In the genomic region with DNA sequence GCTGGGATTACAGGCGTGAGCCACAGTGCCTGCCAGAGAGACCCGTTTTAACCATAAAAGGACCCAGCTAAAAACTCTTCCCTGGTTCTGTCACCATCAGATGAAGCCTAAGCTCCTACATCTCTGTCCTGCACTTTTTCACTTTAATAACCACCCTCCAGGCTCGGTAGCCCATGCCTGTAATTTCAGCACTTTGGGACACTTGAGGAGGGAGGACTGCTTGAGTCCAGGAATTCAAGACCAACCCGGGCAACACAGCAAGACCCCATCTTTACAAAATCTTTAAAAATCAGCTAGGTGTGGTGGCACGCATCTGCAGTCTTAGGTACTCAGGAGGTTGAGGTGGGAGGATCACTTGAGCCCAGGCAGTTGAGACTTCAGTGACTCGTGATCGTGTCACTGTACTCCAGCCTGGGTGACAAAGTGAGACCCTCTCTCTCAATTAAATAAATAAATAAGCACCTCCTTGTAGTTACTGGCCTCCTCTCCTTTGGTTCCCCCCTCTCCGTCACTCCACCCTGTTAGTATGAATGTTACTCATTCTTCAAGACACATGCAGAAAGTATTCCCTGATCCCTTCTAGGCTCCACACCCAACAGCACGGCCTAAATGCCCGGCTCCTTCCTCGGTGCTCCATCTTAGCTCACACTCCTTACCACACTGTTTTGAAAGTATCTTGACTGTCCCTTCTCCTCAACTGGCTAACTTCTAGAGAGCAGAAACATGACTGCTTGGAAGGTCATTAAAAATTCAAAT, we compare ENCODE assay signal across 8 cellular contexts. TPM values are rescaled to one million over a fixed set of nuclear protein-coding genes. Genes with fewer than 3 reads are reported as not detected.
DNase-seq lines count a peak whose midpoint lies in the region; ATAC-seq, FAIRE-seq and TF ChIP-seq lines count a peak whose summit lies in the region.
"Not testable (repeated sequence)": the region's sequence is repeated elsewhere in the genome, so short reads cannot be mapped to it uniquely, and the experiment has no call there.

No MANE protein-coding gene starts in this region.

- peak overlapping the region; percentile 95 for H3K4me3 Mint-ChIP-seq in Calu3 (ENCODE audit: low read depth, unreplicated experiment)
- H3K4me3 Mint-ChIP-seq in IgD-negative memory B cell: peak overlapping the region; percentile 87 to 100 (median 94)
- H3K4me3 Mint-ChIP-seq in T-cell: peak overlapping the region; percentile 92 to 97 (median 96)
- H3K4me3 Mint-ChIP-seq in progenitor cell of endocrine pancreas (ENCODE audit: low read depth): peak overlapping the region; percentile 94

- POLR2A ChIA-PET in T-cell (lab: Charles Lee): interaction anchor here in 1 of 2 donors (0.6 kb wide), 1 partner anchor 94 kb away, joined by 12 read pairs; no protein-coding TSS in a partner anchor

- H3K27ac Mint-ChIP-seq in Calu3 (ENCODE audit: unreplicated experiment): peak overlapping the region; percentile 21
- peak overlapping the region; percentile 79 to 88 (median 82) for H3K27ac Mint-ChIP-seq in IgD-negative memory B cell
- peak overlapping the region; percentile 56 to 72 for H3K27ac Mint-ChIP-seq in T-cell
- peak overlapping the region; percentile 32 for H3K27ac Mint-ChIP-seq in progenitor cell of endocrine pancreas

- intact Hi-C loops in Calu3 (cut with micrococcal nuclease; ENCODE audit: unreplicated experiment); kidney (cut with DNase I): not testable (repeated sequence)
- intact Hi-C loops in vagina (cut with DNase I): loop anchor here (5.0 kb wide), 1 partner anchor 37 kb away; a partner anchor contains a TSS

- H3K4me1 Mint-ChIP-seq in Calu3 (ENCODE audit: low read depth, unreplicated experiment): not testable (repeated sequence)
- H3K4me1 Mint-ChIP-seq in IgD-negative memory B cell: peaks cover 34 to 43% (median 39%) of the 10 kb centered on the region in 3 donors
- peaks cover 55 to 72% (median 70%) of the 10 kb centered on the region in 3 donors for H3K4me1 Mint-ChIP-seq in T-cell
- peaks cover 31% of the 10 kb centered on the region for H3K4me1 Mint-ChIP-seq in progenitor cell of endocrine pancreas (ENCODE audit: low read depth)

- peaks cover 47% of the 10 kb centered on the region for H3K4me1 ChIP-seq in adipocyte (ENCODE audit: control insufficient read depth, insufficient read depth, low read length)
- not testable (repeated sequence) for H3K4me1 ChIP-seq in kidney (ENCODE audit: control insufficient read depth in 1 of 2, insufficient read depth in 1 of 2, low read depth in 1 of 2, low read length in 2 of 2)
- H3K4me1 ChIP-seq in vagina: peaks cover 55% of the 10 kb centered on the region

- H3K9ac ChIP-seq in adipocyte (ENCODE audit: low read length) (peak overlapping the region; percentile 95), kidney (ENCODE audit: low read length in 2 of 2) (peak overlapping the region in 1 of 2 donors; percentile 81)

- TF ChIP-seq CTCF in Calu3 (IDR thresholded peaks at IDR 0.05; ENCODE audit: unreplicated experiment); epithelial cell of esophagus (IDR thresholded peaks at IDR 0.05; ENCODE audit: insufficient read depth, low read depth, low read length, missing control alignments); kidney (IDR thresholded peaks at IDR 0.05; ENCODE audit: borderline replicate concordance, extremely low read depth, insufficient read depth); progenitor cell of endocrine pancreas (IDR thresholded peaks at IDR 0.05; ENCODE audit: unreplicated experiment); vagina (IDR thresholded peaks at IDR 0.05): not testable (repeated sequence)

- BruUV-seq in Calu3 (replicated peaks; lab: Mats Ljungman, UMichigan): TSS peak; percentile 52

- H3K9me3 ChIP-seq in adipocyte (ENCODE audit: control insufficient read depth, low read length); kidney (ENCODE audit: control insufficient read depth in 1 of 2, low read length in 2 of 2); vagina: not testable (repeated sequence)

- CTCF ChIA-PET in Calu3 (lab: Charles Lee): not testable (repeated sequence)
- CTCF ChIA-PET in T-cell (lab: Charles Lee): interaction anchor here in 1 of 2 donors (0.7 kb wide), 1 partner anchor 100 kb away, joined by 3 read pairs; no protein-coding TSS in a partner anchor

- H3K27me3 Mint-ChIP-seq in Calu3 (ENCODE audit: unreplicated experiment); IgD-negative memory B cell; T-cell; progenitor cell of endocrine pancreas: not testable (repeated sequence)

- H3K9me3 Mint-ChIP-seq in Calu3 (ENCODE audit: low read depth, unreplicated experiment); IgD-negative memory B cell; T-cell; progenitor cell of endocrine pancreas (ENCODE audit: low read depth): not testable (repeated sequence)

- H3K27ac ChIP-seq in kidney (ENCODE audit: low read depth in 2 of 2, low read length in 2 of 2): not testable (repeated sequence)
- H3K27ac ChIP-seq in vagina: peak overlapping the region; percentile 98

- not testable (repeated sequence) for ATAC-seq in T-cell (replicated peaks in 1 of 4)

- FAIRE-seq in kidney (lab: Jason Lieb, UNC): not testable (repeated sequence)

- not testable (repeated sequence) for TF ChIP-seq POLR2A in vagina (IDR thresholded peaks at IDR 0.05)

- H3K4me3 ChIP-seq in adipocyte (ENCODE audit: low read length): peak overlapping the region; percentile 85
- peak overlapping the region; percentile 88 for H3K4me3 ChIP-seq in epithelial cell of esophagus (ENCODE audit: low read length)
- H3K4me3 ChIP-seq in kidney (ENCODE audit: low read length in 2 of 2): peak overlapping the region; percentile 62 to 79
- peak overlapping the region; percentile 84 to 99 for H3K4me3 ChIP-seq in vagina

- H3K27me3 ChIP-seq in adipocyte (replicated peaks; ENCODE audit: control insufficient read depth, insufficient read depth, low read length); vagina: not testable (repeated sequence)

- not testable (repeated sequence) for H3K36me3 ChIP-seq in adipocyte (ENCODE audit: control insufficient read depth, insufficient read depth, low read length, severe bottlenecking); kidney (ENCODE audit: control insufficient read depth in 1 of 2, insufficient read depth in 2 of 2, low read length in 2 of 2); vagina

- DNase-seq in Calu3; T-cell; kidney; progenitor cell of endocrine pancreas (ENCODE audit: low spot score, unreplicated experiment); vagina (ENCODE audit: extremely low spot score in 2 of 2): not testable (repeated sequence)
- DNase-seq in adipocyte (ENCODE audit: low read depth) (peak; percentile 75), epithelial cell of esophagus (ENCODE audit: low read depth) (peak; percentile 84)

- H3K36me3 Mint-ChIP-seq in Calu3 (ENCODE audit: insufficient read depth, unreplicated experiment): peaks cover 16% of the 10 kb centered on the region
- not testable (repeated sequence) for H3K36me3 Mint-ChIP-seq in IgD-negative memory B cell; T-cell; progenitor cell of endocrine pancreas (ENCODE audit: insufficient read depth)

RNA-seq across cellular contexts. Expression of a gene that starts 38.2 kb away (rescaled TPM):
- total RNA-seq in Calu3 (2022) (4.3 and 5.5 TPM in 2 replicates), T-cell (10 to 100 TPM; 23.1 to 44.3 (median 39.3) TPM), kidney (12.4 TPM), progenitor cell of endocrine pancreas (8.5 and 12.3 TPM in 2 replicates), vagina (20.6 TPM)
- polyA plus RNA-seq in IgD-negative memory B cell (15.7 TPM), kidney (ENCODE audit: insufficient read depth, low read depth, low replicate concordance) (7.2 TPM)

Comparison
In these comparisons a context has a peak if more than half of its experiments do, and no peak if none do; other contexts are left out.
1. H3K27ac Mint-ChIP-seq: peak in every context shown above with its lines; median percentile 82 in IgD-negative memory B cell; 64 in T-cell; 32 in progenitor cell of endocrine pancreas; 21 in Calu3.